9 cellular contexts compared by ENCODE assay signal in the genomic region with DNA sequence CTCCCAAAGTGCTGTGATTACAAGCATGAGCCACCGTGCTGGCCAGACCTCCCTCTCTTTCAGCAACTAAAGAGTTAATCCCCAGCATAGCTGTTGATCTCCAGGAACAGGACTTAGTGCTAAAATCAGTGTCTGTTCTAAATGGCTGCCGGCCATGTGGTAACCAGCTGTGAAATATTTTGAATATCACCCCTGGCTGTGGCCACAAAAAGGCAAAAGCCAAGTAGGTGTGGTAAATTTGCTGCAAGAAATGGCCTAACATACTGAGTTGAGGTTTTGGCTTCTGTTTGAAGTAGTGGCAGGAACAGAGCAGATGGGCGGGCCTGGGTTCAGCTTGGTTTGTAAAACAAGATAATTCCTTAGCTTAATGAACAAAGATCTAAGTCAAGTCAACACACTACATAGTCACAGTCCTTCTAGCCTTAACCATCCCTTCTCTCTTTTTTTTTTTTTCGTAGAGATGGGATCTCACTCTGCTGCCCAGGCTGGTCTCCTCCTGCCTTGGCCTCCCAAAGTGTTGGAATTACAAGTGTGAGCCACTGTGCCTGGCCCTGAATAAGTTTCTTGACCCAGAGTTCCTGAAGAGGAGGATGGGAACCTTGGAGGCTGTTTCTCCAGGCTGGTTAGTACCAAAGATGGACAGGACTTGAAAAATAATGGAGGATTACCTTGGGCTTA. TPM values are rescaled to one million over a fixed set of nuclear protein-coding genes. Genes with fewer than 3 reads are reported as not detected.
DNase-seq lines count a peak whose midpoint lies in the region; ATAC-seq and TF ChIP-seq lines count a peak whose summit lies in the region.
"Had no signal": no experiment of that assay in that cellular context is flagged by ENCODE, and none has a peak within 500 bp of the region (broad histone marks: within the 10 kb centered on the region; RNA-seq: fewer than 3 reads in every experiment).

No MANE protein-coding gene starts in this region.

- H2BK12ac ChIP-seq in neuronal stem cell (ENCODE audit: low read length): no peak overlapping the region

- no peaks in the 10 kb centered on the region for H3K36me3 ChIP-seq in neuronal stem cell (replicated peaks in 1 of 2; ENCODE audit: control insufficient read depth in 2 of 2, insufficient read depth in 2 of 2, low read length in 2 of 2)
- H3K36me3 ChIP-seq: cardiac muscle cell had no signal

- H3K4me1 ChIP-seq in neuronal stem cell (ENCODE audit: control insufficient read depth in 2 of 2, insufficient read depth in 1 of 2, low read depth in 1 of 2, low read length in 2 of 2): no peaks in the 10 kb centered on the region

- no peak overlapping the region for H3K9ac ChIP-seq in neuronal stem cell (ENCODE audit: low read depth, low read length, poor library complexity)

- H2AK5ac ChIP-seq in neuronal stem cell (ENCODE audit: low read depth, low read length): no peak overlapping the region

- no peak overlapping the region for H3K4ac ChIP-seq in neuronal stem cell (ENCODE audit: low read length)

- no peak overlapping the region for H3K18ac ChIP-seq in neuronal stem cell (ENCODE audit: low read length)

- H3K9me3 ChIP-seq in neuronal stem cell (replicated peaks in 1 of 2; ENCODE audit: control insufficient read depth in 2 of 2, insufficient read depth in 1 of 2, low read depth in 1 of 2, low read length in 2 of 2): no peaks in the 10 kb centered on the region

- no peak overlapping the region for H4K8ac ChIP-seq in neuronal stem cell (ENCODE audit: low read depth, low read length)

- CTCF ChIA-PET in T-cell (lab: Charles Lee): interaction anchor here (0.6 to 1.5 kb wide), 14 partner anchors 9 to 1123 kb away, joined by 3 to 5 read pairs (median 3); a partner anchor contains a TSS

- no peak overlapping the region for H4K91ac ChIP-seq in neuronal stem cell (ENCODE audit: low read depth, low read length, poor library complexity)

- DNase-seq in stimulated activated CD4-positive, alpha-beta T cell treated with anti-CD3 and anti-CD28 coated beads, Interleukin-4, amount 100 ng/mL, for 24 hours: peak; percentile 25
- DNase-seq in stimulated activated CD4-positive, alpha-beta T cell treated with anti-CD3 and anti-CD28 coated beads, Interleukin-2, amount 100 ng/mL, for 48 hours: no peak
- DNase-seq in T-cell (peak; percentile 23 to 70 (median 55)), choroid plexus epithelial cell (ENCODE audit: low read depth) (peak; percentile 98), neuronal stem cell (ENCODE audit: low spot score) (no peak), HuH-7.5 (ENCODE audit: low spot score) (no peak)

- H3K27ac ChIP-seq in neuronal stem cell (replicated peaks; ENCODE audit: low read length): no peak overlapping the region
- H3K27ac ChIP-seq: cardiac muscle cell had no signal

- no peak overlapping the region for H2BK5ac ChIP-seq in neuronal stem cell (ENCODE audit: low read length)

- H3K4me3 Mint-ChIP-seq in T-cell: peak overlapping the region; percentile 7 to 74 (median 54)

- POLR2A ChIA-PET in T-cell (lab: Charles Lee): interaction anchor here in 1 of 2 donors (0.6 kb wide), 2 partner anchors 72 to 728 kb away, joined by 3 read pairs; no protein-coding TSS in a partner anchor

- H3K27me3 ChIP-seq in neuronal stem cell (ENCODE audit: control insufficient read depth in 3 of 3, insufficient read depth in 3 of 3, low read depth in 1 of 3, low read length in 3 of 3): peaks cover 0 to 1% (median 0%) of the 10 kb centered on the region in 3 experiments
- H3K27me3 ChIP-seq: cardiac muscle cell had no signal

- no peak overlapping the region for H2BK120ac ChIP-seq in neuronal stem cell (ENCODE audit: low read depth, low read length)

- H3K27me3 Mint-ChIP-seq in T-cell: no peaks in the 10 kb centered on the region

- H3K23ac ChIP-seq in neuronal stem cell (ENCODE audit: low read depth, low read length, poor library complexity): no peak overlapping the region

- no peak overlapping the region for H2BK15ac ChIP-seq in neuronal stem cell (ENCODE audit: low read length)

- H3K4me2 ChIP-seq in neuronal stem cell (ENCODE audit: insufficient read depth, low read length, poor library complexity, severe bottlenecking): no peak overlapping the region

- no peak for TF ChIP-seq CTCF in choroid plexus epithelial cell (conservative IDR thresholded peaks at IDR 0.05; ENCODE audit: low read depth, low read length)

- no CpG with 5 or more reads among the region's 4 CpGs for WGBS in neuronal stem cell (ENCODE audit: extremely low coverage in 2 of 2, insufficient read length in 2 of 2, insufficient replicate concordance in 1 of 2), 2 donors

- ATAC-seq in T-cell (replicated peaks in 1 of 4): peak; percentile 90 to 97 (median 95)
- no peak for ATAC-seq in HG02678 (IDR thresholded peaks at IDR 0.05; ENCODE audit: unreplicated experiment)
- no peak for ATAC-seq in GM18907 (IDR thresholded peaks at IDR 0.05; ENCODE audit: unreplicated experiment)

- no peaks in the 10 kb centered on the region for H3K36me3 Mint-ChIP-seq in T-cell

- H3K4me3 ChIP-seq in choroid plexus epithelial cell (ENCODE audit: low read depth, low read length) (no peak overlapping the region), neuronal stem cell (ENCODE audit: low read length in 2 of 2) (no peak overlapping the region)
- H3K4me3 ChIP-seq: cardiac muscle cell had no signal

- H3K79me1 ChIP-seq in neuronal stem cell (ENCODE audit: low read depth, low read length): no peaks in the 10 kb centered on the region

- H2AFZ ChIP-seq in neuronal stem cell (ENCODE audit: low read length): peak overlapping the region; percentile 19

- H3K27ac Mint-ChIP-seq in T-cell: peak overlapping the region; percentile 75 to 90

- no peak overlapping the region for H3K14ac ChIP-seq in neuronal stem cell (ENCODE audit: low read length)

- H3K9me3 Mint-ChIP-seq in T-cell: no peaks in the 10 kb centered on the region

- peaks cover 34 to 42% (median 34%) of the 10 kb centered on the region in 3 donors for H3K4me1 Mint-ChIP-seq in T-cell

RNA-seq across cellular contexts. Expression of a gene that starts 22.7 kb away (rescaled TPM):
- total RNA-seq in T-cell: 10 to 100 TPM; 26.2 to 54.6 (median 40.2) TPM
- 3.2 TPM for polyA plus RNA-seq in neuronal stem cell (2013, experiment 1 of 2)
- polyA plus RNA-seq in neuronal stem cell (2013, experiment 2 of 2): 4.6 TPM

RNA-seq across cellular contexts. Expression of a gene that starts 32.5 kb away (rescaled TPM):
- 1 to 10 TPM in 2 of 5 donors, under 1 TPM in 3; 0.50 to 1.4 (median 0.99) TPM for total RNA-seq in T-cell
- polyA plus RNA-seq in neuronal stem cell (2013, experiment 1 of 2): 4.4 TPM
- polyA plus RNA-seq in neuronal stem cell (2013, experiment 2 of 2): 4.5 TPM

RNA-seq across cellular contexts. Expression of a gene that starts 37.3 kb away (rescaled TPM):
- total RNA-seq in T-cell: 100 to 1,000 TPM in 4 of 5 donors, 10 to 100 TPM in 1; 85.2 to 160 (median 148) TPM
- polyA plus RNA-seq in neuronal stem cell (2013, experiment 1 of 2): 17.3 TPM
- 16.1 TPM for polyA plus RNA-seq in neuronal stem cell (2013, experiment 2 of 2)

RNA-seq across cellular contexts. Expression of a gene that starts 52.2 kb away (rescaled TPM):
- 1 to 10 TPM; 1.3 to 4.0 (median 3.3) TPM for total RNA-seq in T-cell
- polyA plus RNA-seq in neuronal stem cell (2013, experiment 1 of 2): 1.6 TPM
- 1.2 TPM for polyA plus RNA-seq in neuronal stem cell (2013, experiment 2 of 2)

RNA-seq across cellular contexts. Expression of a gene that starts 57.4 kb away (rescaled TPM):
- 100 to 1,000 TPM in 3 of 5 donors, 10 to 100 TPM in 2; 61.2 to 129 (median 107) TPM for total RNA-seq in T-cell
- 4.0 TPM for polyA plus RNA-seq in neuronal stem cell (2013, experiment 1 of 2)
- polyA plus RNA-seq in neuronal stem cell (2013, experiment 2 of 2): 3.4 TPM

Comparison
In these comparisons a context has a peak if more than half of its experiments do, and no peak if none do; other contexts are left out.
1. DNase-seq: peak in stimulated activated CD4-positive, alpha-beta T cell treated with anti-CD3 and anti-CD28 coated beads, Interleukin-4, amount 100 ng/mL, for 24 hours (single experiment), T-cell (34 of 34) and choroid plexus epithelial cell (single experiment); none in stimulated activated CD4-positive, alpha-beta T cell treated with anti-CD3 and anti-CD28 coated beads, Interleukin-2, amount 100 ng/mL, for 48 hours (0 of 2), neuronal stem cell (single experiment) and HuH-7.5 (single experiment).
2. ATAC-seq: peak in T-cell (4 of 4); none in HG02678 (single experiment) and GM18907 (single experiment).